ENCODE assay signal across 8 cellular contexts in the genomic region with DNA sequence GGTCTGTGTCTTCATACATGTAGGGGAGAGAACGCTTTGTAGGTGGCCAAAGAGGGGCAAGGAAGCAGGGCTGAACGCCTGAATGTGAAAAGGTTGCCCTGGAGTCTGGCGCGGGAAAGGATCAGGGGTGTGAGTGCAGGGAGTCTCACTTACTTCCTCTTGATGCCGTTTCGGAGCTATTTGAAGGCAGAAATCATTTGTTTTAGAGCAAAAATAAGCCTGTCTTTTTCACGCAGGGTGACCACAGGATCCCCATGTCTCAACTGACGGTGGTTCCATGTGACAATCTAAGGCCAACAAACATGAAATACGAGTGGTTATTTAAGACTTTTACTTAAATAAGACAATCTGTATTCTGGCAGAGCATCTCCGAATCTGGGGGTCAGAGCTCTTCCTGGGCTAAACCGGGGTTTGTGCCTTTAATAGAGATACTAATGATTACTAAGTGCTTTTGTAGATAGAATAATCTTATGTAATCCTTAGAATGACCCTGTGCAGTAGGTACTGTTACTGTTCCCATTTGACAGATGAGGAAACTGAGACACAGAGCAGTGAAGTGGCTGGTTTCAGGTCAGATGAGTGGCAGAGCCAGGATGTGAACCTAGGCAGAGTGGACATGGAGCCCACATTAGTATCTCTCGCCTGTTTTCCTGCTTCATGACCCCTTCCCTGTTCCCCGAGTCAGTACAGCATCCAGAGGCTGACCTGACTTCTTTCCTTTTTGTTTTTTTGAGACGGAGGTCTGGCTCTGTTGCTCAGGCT. TPM values are rescaled to one million over a fixed set of nuclear protein-coding genes. Genes with fewer than 3 reads are reported as not detected.
DNase-seq lines count a peak whose midpoint lies in the region; ATAC-seq and TF ChIP-seq lines count a peak whose summit lies in the region.

No MANE protein-coding gene starts in this region.

- ATAC-seq in HG03565 (IDR thresholded peaks at IDR 0.05; ENCODE audit: unreplicated experiment) (no peak), HG03439 (IDR thresholded peaks at IDR 0.05; ENCODE audit: unreplicated experiment) (no peak)
- no peak for ATAC-seq in activated CD4-positive, CD25-positive, alpha-beta regulatory T cell treated with anti-CD3 and anti-CD28 coated beads, Interleukin-2, amount 50 U/mL, for 24 hours

- H3K36me3 ChIP-seq in SU-DHL-6 (ENCODE audit: low read length), result no peaks in the 10 kb centered on the region; the same call in 1 of the 2 replicates
- no peaks in the 10 kb centered on the region for H3K36me3 ChIP-seq in kidney epithelial cell (ENCODE audit: control insufficient read depth, insufficient read depth, low read length)

- peak overlapping the region; percentile 98 for H3K9ac ChIP-seq in SU-DHL-6 (ENCODE audit: low read length)

- DNase-seq in Ammon's horn (ENCODE audit: low spot score), result peak; percentile 32
- peak; percentile 65 for DNase-seq in GM20000 (ENCODE audit: low spot score)
- no peak for DNase-seq in kidney epithelial cell (ENCODE audit: low read depth)
- no peak for DNase-seq in foreskin fibroblast

- H2AFZ ChIP-seq in SU-DHL-6 (ENCODE audit: low read depth, low read length, severe bottlenecking), result no peak overlapping the region

- H3K9me2 ChIP-seq in SU-DHL-6 (replicated peaks; ENCODE audit: insufficient read depth, low read length), result no peaks in the 10 kb centered on the region

- H3K4me3 ChIP-seq in SU-DHL-6 (ENCODE audit: insufficient read depth, low read length, poor library complexity, severe bottlenecking), result peak overlapping the region; percentile 96
- peak overlapping the region; percentile 67 for H3K4me3 ChIP-seq in kidney epithelial cell (ENCODE audit: low read depth, low read length)
- H3K4me3 ChIP-seq in foreskin fibroblast (ENCODE audit: low read depth in 1 of 2, low read length in 2 of 2), result no peak overlapping the region

- H3K4me2 ChIP-seq in SU-DHL-6 (ENCODE audit: low read depth, low read length, poor library complexity, severe bottlenecking), result peak overlapping the region; percentile 91

- H3F3A ChIP-seq in SU-DHL-6 (ENCODE audit: insufficient read depth), result peaks cover 46% of the 10 kb centered on the region

- H3K27me3 ChIP-seq in SU-DHL-6 (ENCODE audit: low read length), result no peaks in the 10 kb centered on the region
- H3K27me3 ChIP-seq in kidney epithelial cell (ENCODE audit: control insufficient read depth, insufficient read depth, low read length), result no peaks in the 10 kb centered on the region

- TF ChIP-seq CTCF in GM20000 (IDR thresholded peaks at IDR 0.05; ENCODE audit: extremely low read depth, missing control alignments) (no peak), SU-DHL-6 (IDR thresholded peaks at IDR 0.05; ENCODE audit: insufficient read depth, low read length, poor library complexity, severe bottlenecking) (no peak), kidney epithelial cell (IDR thresholded peaks at IDR 0.05; ENCODE audit: insufficient read depth, low read length, poor library complexity, severe bottlenecking) (no peak), foreskin fibroblast (IDR thresholded peaks at IDR 0.05; ENCODE audit: low read depth, low read length) (no peak)

- H3K79me2 ChIP-seq in SU-DHL-6 (ENCODE audit: insufficient read depth, low read length), result peaks cover 61% of the 10 kb centered on the region

- H4K20me1 ChIP-seq in SU-DHL-6 (ENCODE audit: low read depth, low read length), result peaks cover 17% of the 10 kb centered on the region; the same call in 1 of the 2 replicates

- H3K9me3 ChIP-seq in SU-DHL-6 (ENCODE audit: insufficient read depth, low read length), result no peaks in the 10 kb centered on the region

- peak overlapping the region; percentile 97 for H3K27ac ChIP-seq in SU-DHL-6 (ENCODE audit: low read depth, low read length)

RNA-seq across cellular contexts. Expression of a gene that starts 1.9 kb away (rescaled TPM):
- total RNA-seq in kidney epithelial cell, result 6.0 and 7.3 TPM in 2 replicates

RNA-seq across cellular contexts. Expression of a gene that starts 6.5 kb away (rescaled TPM):
- total RNA-seq in kidney epithelial cell, result 18.3 and 21.2 TPM in 2 replicates

Comparison
In these comparisons a context has a peak if more than half of its experiments do, and no peak if none do; other contexts are left out.
1. DNase-seq: peak in Ammon's horn (single experiment) and GM20000 (single experiment); none in kidney epithelial cell (single experiment) and foreskin fibroblast (0 of 2).
2. H3K4me3 ChIP-seq: peak in SU-DHL-6 (single experiment) and kidney epithelial cell (single experiment); none in foreskin fibroblast (0 of 2).